ENCODE assay signal across 15 cellular contexts in genomic region chr10:83562381-83562780, GRCh38.
DNase-seq lines count a peak whose midpoint lies in the region; ATAC-seq, FAIRE-seq and TF ChIP-seq lines count a peak whose summit lies in the region.
"Had no signal": no experiment of that assay in that cellular context is flagged by ENCODE, and none has a peak within 500 bp of the region (broad histone marks: within the 10 kb centered on the region; RNA-seq: fewer than 3 reads in every experiment).

No MANE protein-coding gene starts in this region.

- H3K27me3 Mint-ChIP-seq in H9 (ENCODE audit: low read depth), result no peaks in the 10 kb centered on the region; the same call in 1 of the 2 replicates
- no peaks in the 10 kb centered on the region for H3K27me3 Mint-ChIP-seq in activated CD4-positive, alpha-beta T cell treated with anti-CD3 and anti-CD28 coated beads for 36 hours
- H3K27me3 Mint-ChIP-seq: IgD-negative memory B cell, T-cell had no signal

- no peak for TF ChIP-seq POLR2A in H1 (IDR thresholded peaks at IDR 0.05; ENCODE audit: control extremely low read depth in 1 of 2, low read depth in 2 of 2, low read length in 2 of 2)

- H3K27ac Mint-ChIP-seq in H9, result no peak overlapping the region
- H3K27ac Mint-ChIP-seq in activated CD4-positive, alpha-beta T cell treated with anti-CD3 and anti-CD28 coated beads for 36 hours, result no peak overlapping the region
- H3K27ac Mint-ChIP-seq: IgD-negative memory B cell, T-cell had no signal

- H4K91ac ChIP-seq in H9 (ENCODE audit: insufficient read length, low read depth, low read length) (no peak overlapping the region), H1 (replicated peaks; ENCODE audit: insufficient read length, low read length) (no peak overlapping the region)

- CTCF ChIA-PET in H1 (lab: Charles Lee; ENCODE audit: partially characterized antibody), result interaction anchor here (0.8 to 3.1 kb wide), 17 partner anchors 9 to 751 kb away, joined by 3 to 12 read pairs (median 3); no protein-coding TSS in a partner anchor
- CTCF ChIA-PET in PC-9 (lab: Charles Lee), result no interaction called here
- CTCF ChIA-PET in activated CD4-positive, alpha-beta T cell treated with anti-CD3 and anti-CD28 coated beads for 36 hours (lab: Charles Lee), result no interaction called here

- H3K56ac ChIP-seq in H9 (ENCODE audit: insufficient read length, low read depth, low read length) (no peak overlapping the region), H1 (replicated peaks; ENCODE audit: insufficient read length, low read depth, low read length) (no peak overlapping the region), mesendoderm (ENCODE audit: low read length) (no peak overlapping the region)

- no peak for DNase-seq in GM06990 (ENCODE audit: extremely low read depth, insufficient read length)
- DNase-seq in H9, result peak; percentile 41
- DNase-seq in H1 (ENCODE audit: low read depth in 1 of 2, low spot score in 2 of 2), result no peak
- peak; percentile 65 for DNase-seq in mesendoderm
- DNase-seq in activated CD8-positive, alpha-beta memory T cell treated with anti-CD3 and anti-CD28 coated beads, Interleukin-2, amount 50 U/mL, for 4 hours, result no peak
- DNase-seq in NCI-H128 (lab: John Stamatoyannopoulos, UW; ENCODE audit: unreplicated experiment), result no peak
- no peak for DNase-seq in PC-9
- no peak for DNase-seq in activated CD4-positive, alpha-beta T cell treated with anti-CD3 and anti-CD28 coated beads for 36 hours
- DNase-seq: NCI-H1436 treated with DMSO at 0.1 percent for 48 hours, NCI-H226, NCI-H69, PC-3, T-cell had no signal

- H2BK15ac ChIP-seq in H9 (ENCODE audit: low read depth, low read length) (no peak overlapping the region), H1 (ENCODE audit: low read length) (no peak overlapping the region), mesendoderm (replicated peaks; ENCODE audit: low read depth) (no peak overlapping the region)

- TF ChIP-seq CTCF in GM06990 (IDR thresholded peaks at IDR 0.05; ENCODE audit: insufficient read depth, low read length, poor library complexity, severe bottlenecking) (peak; percentile 22), H9 (conservative IDR thresholded peaks at IDR 0.05) (peak; percentile 57), H1 (IDR thresholded peaks at IDR 0.05; ENCODE audit: control extremely low read depth in 1 of 3, insufficient read depth in 1 of 3, low read depth in 1 of 3, low read length in 3 of 3) (peak in 2 of 3 experiments; percentile 37 to 59; a peak in 3 of 4 replicates), PC-9 (conservative IDR thresholded peaks at IDR 0.05) (no peak)

- no peak overlapping the region for H3T11ph ChIP-seq in H9 (ENCODE audit: low read length)

- no peak overlapping the region for H2AFZ ChIP-seq in H9 (ENCODE audit: low read length)
- no peak overlapping the region for H2AFZ ChIP-seq in H1 (ENCODE audit: low read length)
- no peak overlapping the region for H2AFZ ChIP-seq in PC-9

- POLR2A ChIA-PET in H1 (lab: Charles Lee; ENCODE audit: partially characterized antibody) (no interaction called here), PC-9 (lab: Charles Lee; ENCODE audit: unreplicated experiment) (no interaction called here)
- POLR2A ChIA-PET in activated CD4-positive, alpha-beta T cell treated with anti-CD3 and anti-CD28 coated beads for 36 hours (lab: Charles Lee), result no interaction called here

- no peak for TF ChIP-seq EP300 in H1 (IDR thresholded peaks at IDR 0.05; ENCODE audit: borderline replicate concordance in 1 of 2, low read depth in 2 of 2, low read length in 2 of 2)

- H3K9me3 ChIP-seq in H9 (ENCODE audit: control insufficient read depth, low read depth, low read length), result no peaks in the 10 kb centered on the region
- H3K9me3 ChIP-seq in H1 (ENCODE audit: insufficient read depth in 2 of 2, low read depth in 1 of 2, low read length in 1 of 2), result no peaks in the 10 kb centered on the region
- H3K9me3 ChIP-seq in PC-9 (ENCODE audit: insufficient read depth, low read depth), result no peaks in the 10 kb centered on the region

- H3K79me2 ChIP-seq in H9 (ENCODE audit: insufficient read depth, low read length) (no peaks in the 10 kb centered on the region), H1 (ENCODE audit: control insufficient read depth in 1 of 2, insufficient read depth in 2 of 2, low read length in 2 of 2) (no peaks in the 10 kb centered on the region), mesendoderm (ENCODE audit: control insufficient read depth, insufficient read depth, low read length) (no peaks in the 10 kb centered on the region), PC-9 (ENCODE audit: low read depth) (no peaks in the 10 kb centered on the region)

- peak; percentile 7 for FAIRE-seq in H1 (lab: Jason Lieb, UNC)
- FAIRE-seq: H54 had no signal

- no CpG with 5 or more reads among the region's 3 CpGs for whole genome bisulfite sequencing in H9 (ENCODE audit: extremely low coverage, insufficient read length, low lambda C conversion rate)
- WGBS in H1 (ENCODE audit: extremely low coverage in 1 of 2, insufficient coverage in 1 of 2, insufficient read length in 1 of 2, insufficient replicate concordance in 2 of 2, low coverage in 1 of 2, low lambda C conversion rate in 2 of 2, missing lambda C conversion rate in 1 of 2), 2 experiments, result 88% methylated on average over 3 of the region's 3 CpGs; no CpG with 5 or more reads in 1 of the 2 experiments
- no CpG with 5 or more reads among the region's 3 CpGs for WGBS in mesendoderm (ENCODE audit: extremely low coverage, insufficient coverage, low lambda C conversion rate)

- H3K36me3 Mint-ChIP-seq in H9 (ENCODE audit: insufficient read depth in 1 of 3, low read depth in 3 of 3), result no peaks in the 10 kb centered on the region
- no peaks in the 10 kb centered on the region for H3K36me3 Mint-ChIP-seq in activated CD4-positive, alpha-beta T cell treated with anti-CD3 and anti-CD28 coated beads for 36 hours (ENCODE audit: low read depth)
- H3K36me3 Mint-ChIP-seq: IgD-negative memory B cell, T-cell had no signal

- H3K4me3 Mint-ChIP-seq in H9, result no peak overlapping the region
- H3K4me3 Mint-ChIP-seq in activated CD4-positive, alpha-beta T cell treated with anti-CD3 and anti-CD28 coated beads for 36 hours, result no peak overlapping the region
- H3K4me3 Mint-ChIP-seq: IgD-negative memory B cell, T-cell had no signal

- H4K8ac ChIP-seq in H9 (replicated peaks; ENCODE audit: insufficient read length, low read depth, low read length), result no peak overlapping the region
- H4K8ac ChIP-seq in H1 (ENCODE audit: extremely low read depth, insufficient read depth, low read length), result no peak overlapping the region
- H4K8ac ChIP-seq in mesendoderm (ENCODE audit: low read depth, low read length), result no peak overlapping the region

- H3K4me1 ChIP-seq in H9 (ENCODE audit: insufficient read depth, low read length) (no peaks in the 10 kb centered on the region), H1 (replicated peaks in 1 of 4; ENCODE audit: control insufficient read depth in 3 of 4, insufficient read depth in 4 of 4, low read length in 3 of 4) (no peaks in the 10 kb centered on the region), mesendoderm (ENCODE audit: control insufficient read depth, low read depth, low read length) (no peaks in the 10 kb centered on the region), PC-9 (replicated peaks; ENCODE audit: insufficient read depth) (no peaks in the 10 kb centered on the region)

- no peak overlapping the region for H2AK5ac ChIP-seq in H9 (ENCODE audit: insufficient read length, low read length)
- H2AK5ac ChIP-seq in H1 (ENCODE audit: low read depth, low read length), result no peak overlapping the region
- no peak overlapping the region for H2AK5ac ChIP-seq in mesendoderm (ENCODE audit: low read length)

- H3K4me3 ChIP-seq in GM06990 (replicated peaks; ENCODE audit: low read depth, low read length), result no peak overlapping the region
- H3K4me3 ChIP-seq in H1 (ENCODE audit: extremely low read depth in 1 of 4, insufficient read depth in 2 of 4, low read depth in 3 of 4, low read length in 4 of 4), result no peak overlapping the region
- no peak overlapping the region for H3K4me3 ChIP-seq in mesendoderm (ENCODE audit: low read length)
- no peak overlapping the region for H3K4me3 ChIP-seq in PC-9

- no peaks in the 10 kb centered on the region for H4K20me1 ChIP-seq in H9 (ENCODE audit: control insufficient read depth, insufficient read depth, insufficient read length)
- no peaks in the 10 kb centered on the region for H4K20me1 ChIP-seq in H1 (replicated peaks in 1 of 2; ENCODE audit: control insufficient read depth in 1 of 2, insufficient read depth in 2 of 2, low read length in 2 of 2)
- H4K20me1 ChIP-seq in PC-9 (ENCODE audit: insufficient read depth), result no peaks in the 10 kb centered on the region

- H3K18ac ChIP-seq in H9 (ENCODE audit: insufficient read length, low read depth, low read length) (no peak overlapping the region), H1 (ENCODE audit: extremely low read depth, low read length) (no peak overlapping the region), mesendoderm (ENCODE audit: low read length) (no peak overlapping the region)

- H3K27me3 ChIP-seq in GM06990 (replicated peaks; ENCODE audit: control insufficient read depth, insufficient read depth, low read length) (no peaks in the 10 kb centered on the region), H9 (ENCODE audit: insufficient read depth, low read length) (no peaks in the 10 kb centered on the region), H1 (replicated peaks in 1 of 4; ENCODE audit: control insufficient read depth in 3 of 4, extremely low read depth in 1 of 4, insufficient read depth in 3 of 4, low read length in 3 of 4) (no peaks in the 10 kb centered on the region), mesendoderm (ENCODE audit: insufficient read depth, low read length, poor library complexity) (no peaks in the 10 kb centered on the region), PC-9 (ENCODE audit: insufficient read depth, low read depth) (no peaks in the 10 kb centered on the region)

- peaks cover 4 to 10% of the 10 kb centered on the region in 2 experiments; a peak in 3 of 4 replicates for H3K4me1 Mint-ChIP-seq in H9
- no peaks in the 10 kb centered on the region for H3K4me1 Mint-ChIP-seq in activated CD4-positive, alpha-beta T cell treated with anti-CD3 and anti-CD28 coated beads for 36 hours
- H3K4me1 Mint-ChIP-seq: IgD-negative memory B cell, T-cell had no signal

- H3K14ac ChIP-seq in H9 (ENCODE audit: insufficient read depth, low read length) (no peak overlapping the region), H1 (ENCODE audit: insufficient read length) (no peak overlapping the region)

- no peaks in the 10 kb centered on the region for H3K9me2 ChIP-seq in PC-9 (ENCODE audit: insufficient read depth)

- H3K4me2 ChIP-seq in H9 (ENCODE audit: insufficient read depth, insufficient read length, low read length), result no peak overlapping the region
- no peak overlapping the region for H3K4me2 ChIP-seq in H1 (ENCODE audit: insufficient read depth in 1 of 2, low read depth in 2 of 2, low read length in 2 of 2)
- H3K4me2 ChIP-seq in mesendoderm (ENCODE audit: low read length), result no peak overlapping the region
- H3K4me2 ChIP-seq in PC-9, result no peak overlapping the region

- H3F3A ChIP-seq in PC-9 (ENCODE audit: insufficient read depth, low read depth), result no peaks in the 10 kb centered on the region

- H3K4ac ChIP-seq in H9 (ENCODE audit: low read depth, low read length) (no peak overlapping the region), H1 (replicated peaks; ENCODE audit: insufficient read length, low read depth, low read length) (no peak overlapping the region), mesendoderm (ENCODE audit: low read depth, low read length) (no peak overlapping the region)

- H3K9ac ChIP-seq in H9 (ENCODE audit: extremely low read depth, insufficient read length, low read length) (no peak overlapping the region), H1 (replicated peaks in 1 of 4; ENCODE audit: extremely low read depth in 1 of 4, low read depth in 3 of 4, low read length in 3 of 4) (no peak overlapping the region), mesendoderm (ENCODE audit: low read length) (no peak overlapping the region)

- no peaks in the 10 kb centered on the region for H3K79me1 ChIP-seq in H9 (ENCODE audit: insufficient read depth, low read depth, low read length, poor library complexity, severe bottlenecking)
- H3K79me1 ChIP-seq in H1 (ENCODE audit: low read depth, low read length), result no peaks in the 10 kb centered on the region
- H3K79me1 ChIP-seq in mesendoderm (ENCODE audit: low read length), result no peaks in the 10 kb centered on the region

- H3K23me2 ChIP-seq in H9 (ENCODE audit: insufficient read length, low read depth, low read length, poor library complexity, severe bottlenecking) (no peaks in the 10 kb centered on the region), H1 (ENCODE audit: low read depth, low read length) (no peaks in the 10 kb centered on the region)

- no TSS peak for BruUV-seq in PC-9 (replicated peaks; lab: Mats Ljungman, UMichigan)

- H3K36me3 ChIP-seq in GM06990 (ENCODE audit: control insufficient read depth, insufficient read depth, low read length) (no peaks in the 10 kb centered on the region), H1 (ENCODE audit: control insufficient read depth in 2 of 4, insufficient read depth in 4 of 4, low read length in 3 of 4) (no peaks in the 10 kb centered on the region), mesendoderm (ENCODE audit: control insufficient read depth, insufficient read depth, low read length) (no peaks in the 10 kb centered on the region), PC-9 (ENCODE audit: low read depth) (no peaks in the 10 kb centered on the region)

- no peaks in the 10 kb centered on the region; a peak in 1 of 5 replicates for H3K9me3 Mint-ChIP-seq in H9
- no peaks in the 10 kb centered on the region for H3K9me3 Mint-ChIP-seq in activated CD4-positive, alpha-beta T cell treated with anti-CD3 and anti-CD28 coated beads for 36 hours (ENCODE audit: low read depth)

- H3K23ac ChIP-seq in H9 (ENCODE audit: insufficient read length, low read depth, low read length) (no peak overlapping the region), H1 (ENCODE audit: insufficient read length) (no peak overlapping the region), mesendoderm (ENCODE audit: low read length) (no peak overlapping the region)

- H2BK20ac ChIP-seq in H9 (ENCODE audit: low read depth, low read length, poor library complexity, severe bottlenecking) (no peak overlapping the region), H1 (ENCODE audit: low read length) (no peak overlapping the region)

- H3K27ac ChIP-seq in H9 (ENCODE audit: insufficient read length, low read depth, low read length) (no peak overlapping the region), H1 (ENCODE audit: low read depth, low read length) (no peak overlapping the region), mesendoderm (ENCODE audit: low read depth, low read length) (no peak overlapping the region), PC-9 (no peak overlapping the region)

- no peak overlapping the region for H2BK5ac ChIP-seq in H9 (ENCODE audit: insufficient read length, low read length)
- no peak overlapping the region for H2BK5ac ChIP-seq in H1 (ENCODE audit: low read depth, low read length)
- H2BK5ac ChIP-seq in mesendoderm (ENCODE audit: low read length), result no peak overlapping the region

- intact Hi-C loops in PC-9 (cut with micrococcal nuclease; ENCODE audit: unreplicated experiment), result no loop called here
- intact Hi-C loops in activated CD4-positive, alpha-beta T cell treated with anti-CD3 and anti-CD28 coated beads for 36 hours (cut with DNase I, micrococcal nuclease), result no loop called here

- H2BK12ac ChIP-seq in H9 (ENCODE audit: insufficient read length, low read depth, low read length) (no peak overlapping the region), H1 (ENCODE audit: low read depth, low read length) (no peak overlapping the region)

- peak; percentile 45 to 57 for TF ChIP-seq RAD21 in H1 (IDR thresholded peaks at IDR 0.05 in 1 of 2, conservative IDR thresholded peaks at IDR 0.05 in 1 of 2; ENCODE audit: low read depth in 2 of 2, low read length in 2 of 2)

- ATAC-seq in activated CD4-positive, alpha-beta T cell treated with anti-CD3 and anti-CD28 coated beads for 36 hours, result no peak
- ATAC-seq: PC-3, T-cell had no signal

- H4K5ac ChIP-seq in H9 (ENCODE audit: insufficient read length, low read depth, low read length) (no peak overlapping the region), H1 (ENCODE audit: insufficient read length, low read depth, low read length) (no peak overlapping the region), mesendoderm (ENCODE audit: low read length) (no peak overlapping the region)

- no peak overlapping the region for H2BK120ac ChIP-seq in H9 (ENCODE audit: low read depth, low read length, poor library complexity, severe bottlenecking)
- no peak overlapping the region for H2BK120ac ChIP-seq in H1 (replicated peaks; ENCODE audit: low read depth, low read length)
- no peak overlapping the region for H2BK120ac ChIP-seq in mesendoderm (ENCODE audit: low read depth, low read length)

Comparison
In these comparisons a context has a peak if more than half of its experiments do, and no peak if none do; other contexts are left out.
1. DNase-seq: peak in H9 (single experiment) and mesendoderm (single experiment); none in GM06990 (single experiment), H1 (0 of 2), activated CD8-positive, alpha-beta memory T cell treated with anti-CD3 and anti-CD28 coated beads, Interleukin-2, amount 50 U/mL, for 4 hours (single experiment), NCI-H128 (single experiment), PC-9 (0 of 2) and activated CD4-positive, alpha-beta T cell treated with anti-CD3 and anti-CD28 coated beads for 36 hours (single experiment).